In the genomic region with DNA sequence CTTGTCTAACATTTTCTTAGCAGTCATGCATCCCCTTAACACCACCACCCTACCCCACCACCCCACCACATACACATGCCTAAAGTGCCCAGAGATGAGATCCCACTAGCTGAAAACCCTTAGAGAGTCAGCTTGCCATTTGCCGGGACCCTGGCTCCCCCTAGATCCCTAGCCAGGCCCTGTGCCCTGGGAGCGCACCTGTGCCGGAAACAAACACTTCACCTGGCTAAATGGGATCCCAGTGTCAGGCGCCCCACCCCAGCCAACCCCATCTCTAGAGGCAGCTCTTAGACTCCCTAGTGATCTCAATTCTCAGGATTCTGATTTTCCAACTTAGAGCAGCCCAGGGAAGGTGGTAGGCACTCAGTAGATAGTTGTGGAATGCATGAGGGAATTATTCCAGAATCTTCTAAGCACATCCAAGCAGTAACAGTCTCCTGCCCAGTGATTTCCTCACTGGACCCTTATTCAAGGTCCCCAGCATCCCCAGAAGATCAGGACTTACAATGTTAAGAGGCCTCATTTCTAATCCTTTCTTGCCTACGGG, we compare ENCODE assay signal across 1 cellular context.
TF ChIP-seq lines count a peak whose summit lies in the region.

No MANE protein-coding gene starts in this region.

TF ChIP-seq in endothelial cell of umbilical vein, 7 proteins besides CTCF, POLR2A, EP300 and RAD21:
- TF ChIP-seq GATA2 (IDR thresholded peaks at IDR 0.05; ENCODE audit: insufficient read depth, insufficient read length, low read depth, low read length), result no peak
- no peak for TF ChIP-seq FOS (IDR thresholded peaks at IDR 0.05; ENCODE audit: borderline replicate concordance, insufficient read depth, low read length)
- TF ChIP-seq JUN (IDR thresholded peaks at IDR 0.05; ENCODE audit: borderline replicate concordance, insufficient read depth, insufficient read length, low read depth), result no peak
- no peak for TF ChIP-seq MYC (IDR thresholded peaks at IDR 0.05; ENCODE audit: low read depth, low read length)
- TF ChIP-seq, protein P1, sequence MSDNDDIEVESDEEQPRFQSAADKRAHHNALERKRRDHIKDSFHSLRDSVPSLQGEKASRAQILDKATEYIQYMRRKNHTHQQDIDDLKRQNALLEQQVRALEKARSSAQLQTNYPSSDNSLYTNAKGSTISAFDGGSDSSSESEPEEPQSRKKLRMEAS (IDR thresholded peaks at IDR 0.05; ENCODE audit: insufficient read depth, insufficient read length), result no peak
- no peak for TF ChIP-seq EZH2 (IDR thresholded peaks at IDR 0.05; ENCODE audit: borderline replicate concordance, low read depth, low read length, severe bottlenecking)
- TF ChIP-seq POLR2AphosphoS5 (IDR thresholded peaks at IDR 0.05; ENCODE audit: insufficient read depth, low read depth, low read length), result no peak
